ENCODE assay signal across 26 cellular contexts in the genomic region with DNA sequence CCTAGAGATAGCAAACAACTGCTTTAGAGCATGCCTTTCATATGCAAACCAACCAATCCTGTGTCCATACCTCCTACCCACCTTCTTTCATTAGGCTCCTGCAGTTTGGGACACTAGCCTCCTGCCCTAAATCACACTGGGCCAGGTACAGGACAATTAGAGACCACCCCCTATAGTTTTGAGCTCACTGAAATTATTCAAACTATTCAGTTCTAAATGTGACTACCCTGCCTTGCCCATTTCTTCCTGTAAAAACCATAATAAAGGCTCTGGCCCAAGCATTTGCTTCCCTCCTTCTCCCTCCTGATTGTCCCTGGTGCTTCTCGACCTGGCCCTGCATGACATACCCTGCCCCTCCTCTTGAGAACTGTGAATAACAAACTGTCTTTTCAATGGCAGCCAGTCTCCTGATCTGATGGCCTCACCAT.
"Had no signal": no experiment of that assay in that cellular context is flagged by ENCODE, and none has a peak within 500 bp of the region (broad histone marks: within the 10 kb centered on the region; RNA-seq: fewer than 3 reads in every experiment).

No MANE protein-coding gene starts in this region.

- H3K27ac ChIP-seq: breast epithelium, hepatocyte, left ventricle myocardium inferior, parathyroid adenoma, right lobe of liver, skin epidermis, thyroid gland had no signal

- ATAC-seq: activated CD4-positive, alpha-beta T cell treated with anti-CD3 and anti-CD28 coated beads for 36 hours; esophagus mucosa; natural killer cell treated with Interleukin-12 subunit alpha and Interleukin-12 subunit beta and Interleukin-15 and Interleukin-18, amount 100 ng/mL, for 72 hours; right lobe of liver had no signal

- H3K9me3 Mint-ChIP-seq: activated B cell treated with CpG ODN at 0.5 μM for 24 hours; activated naive CD4-positive, alpha-beta T cell treated with anti-CD3 and anti-CD28 coated beads for 36 hours; activated naive CD8-positive, alpha-beta T cell treated with anti-CD3 and anti-CD28 coated beads, Interleukin-2, amount 10 ng/mL, durations not matched to agents 7 days and 5 days; central memory CD8-positive, alpha-beta T cell; natural killer cell treated with Interleukin-12 subunit alpha and Interleukin-12 subunit beta and Interleukin-15 and Interleukin-18, amount 100 ng/mL, for 72 hours; stimulated activated naive CD8-positive, alpha-beta T cell treated with anti-CD3 and anti-CD28 coated beads, Interleukin-15, Interleukin-2, amounts not matched to agents 100 ng/mL and 50 ng/mL, for 24 hours had no signal

- H2AFZ ChIP-seq: hepatocyte, parathyroid adenoma had no signal

- DNase-seq: activated B cell treated with CpG ODN at 0.5 μM for 24 hours; activated CD4-positive, alpha-beta T cell treated with anti-CD3 and anti-CD28 coated beads for 36 hours; activated CD4-positive, alpha-beta T cell treated with anti-CD3 and anti-CD28 coated beads, Interleukin-2, amount 50 U/mL, for 48 hours; activated naive CD4-positive, alpha-beta T cell treated with anti-CD3 and anti-CD28 coated beads for 36 hours; activated naive CD8-positive, alpha-beta T cell treated with anti-CD3 and anti-CD28 coated beads, Interleukin-2, amount 10 ng/mL, durations not matched to agents 7 days and 5 days; activated T-cell treated with anti-CD3 and anti-CD28 coated beads, Interleukin-2, amount 50 U/mL, for 48 hours; amniotic stem cell; effector memory CD4-positive, alpha-beta T cell; foreskin melanocyte; glutamatergic neuron; left ventricle myocardium inferior; nucleus accumbens; right lobe of liver; stimulated activated CD4-positive, alpha-beta T cell treated with anti-CD3 and anti-CD28 coated beads, Interleukin-1b, Interleukin-23, amount 100 ng/mL, for 48 hours; substantia nigra; T-helper 1 cell; T-helper 9 cell; thyroid gland had no signal

- H3K4me1 Mint-ChIP-seq: activated CD4-positive, alpha-beta T cell treated with anti-CD3 and anti-CD28 coated beads for 36 hours; activated naive CD8-positive, alpha-beta T cell treated with anti-CD3 and anti-CD28 coated beads, Interleukin-2, amount 10 ng/mL, durations not matched to agents 7 days and 5 days; central memory CD8-positive, alpha-beta T cell had no signal

- H3K4me3 ChIP-seq: breast epithelium, hepatocyte, left ventricle myocardium inferior, right lobe of liver, skin epidermis, thyroid gland had no signal

- H3K4me1 ChIP-seq: breast epithelium, left ventricle myocardium inferior, parathyroid adenoma, right lobe of liver, thyroid gland had no signal

- H3K27me3 ChIP-seq: breast epithelium, hepatocyte, right lobe of liver, thyroid gland had no signal

- H3K27me3 Mint-ChIP-seq: activated CD4-positive, alpha-beta T cell treated with anti-CD3 and anti-CD28 coated beads for 36 hours; central memory CD8-positive, alpha-beta T cell; stimulated activated naive CD8-positive, alpha-beta T cell treated with anti-CD3 and anti-CD28 coated beads, Interleukin-15, Interleukin-2, amounts not matched to agents 100 ng/mL and 50 ng/mL, for 24 hours had no signal

- H3K36me3 Mint-ChIP-seq: activated naive CD8-positive, alpha-beta T cell treated with anti-CD3 and anti-CD28 coated beads, Interleukin-2, amount 10 ng/mL, durations not matched to agents 7 days and 5 days; natural killer cell treated with Interleukin-12 subunit alpha and Interleukin-12 subunit beta and Interleukin-15 and Interleukin-18, amount 100 ng/mL, for 72 hours had no signal

- H3K4me3 Mint-ChIP-seq: activated B cell treated with CpG ODN at 0.5 μM for 24 hours; activated CD4-positive, alpha-beta T cell treated with anti-CD3 and anti-CD28 coated beads for 36 hours; activated naive CD4-positive, alpha-beta T cell treated with anti-CD3 and anti-CD28 coated beads for 36 hours; activated naive CD8-positive, alpha-beta T cell treated with anti-CD3 and anti-CD28 coated beads, Interleukin-2, amount 10 ng/mL, durations not matched to agents 7 days and 5 days; central memory CD8-positive, alpha-beta T cell; natural killer cell treated with Interleukin-12 subunit alpha and Interleukin-12 subunit beta and Interleukin-15 and Interleukin-18, amount 100 ng/mL, for 72 hours; stimulated activated naive CD8-positive, alpha-beta T cell treated with anti-CD3 and anti-CD28 coated beads, Interleukin-15, Interleukin-2, amounts not matched to agents 100 ng/mL and 50 ng/mL, for 24 hours had no signal

- H3K79me2 ChIP-seq: hepatocyte, parathyroid adenoma had no signal

- H3K36me3 ChIP-seq: breast epithelium, left ventricle myocardium inferior, right lobe of liver, thyroid gland had no signal

- H3K27ac Mint-ChIP-seq: activated B cell treated with CpG ODN at 0.5 μM for 24 hours; activated CD4-positive, alpha-beta T cell treated with anti-CD3 and anti-CD28 coated beads for 36 hours; activated naive CD4-positive, alpha-beta T cell treated with anti-CD3 and anti-CD28 coated beads for 36 hours; activated naive CD8-positive, alpha-beta T cell treated with anti-CD3 and anti-CD28 coated beads, Interleukin-2, amount 10 ng/mL, durations not matched to agents 7 days and 5 days; natural killer cell treated with Interleukin-12 subunit alpha and Interleukin-12 subunit beta and Interleukin-15 and Interleukin-18, amount 100 ng/mL, for 72 hours; stimulated activated naive CD8-positive, alpha-beta T cell treated with anti-CD3 and anti-CD28 coated beads, Interleukin-15, Interleukin-2, amounts not matched to agents 100 ng/mL and 50 ng/mL, for 24 hours had no signal

- H3K9ac ChIP-seq: parathyroid adenoma had no signal

- H3K4me2 ChIP-seq: hepatocyte had no signal

- H3K9me3 ChIP-seq: breast epithelium, right lobe of liver, thyroid gland had no signal
